In genomic region chr2:36222485-36222884, GRCh38 we compare ENCODE assay signal across 37 cellular contexts.
"Had no signal": no experiment of that assay in that cellular context is flagged by ENCODE, and none has a peak within 500 bp of the region (broad histone marks: within the 10 kb centered on the region; RNA-seq: fewer than 3 reads in every experiment).

No MANE protein-coding gene starts in this region.

- H3K36me3 Mint-ChIP-seq: activated CD4-positive, alpha-beta memory T cell treated with anti-CD3 and anti-CD28 coated beads for 36 hours; activated naive CD4-positive, alpha-beta T cell treated with anti-CD3 and anti-CD28 coated beads, Interleukin-2, amount 50 U/mL, for 72 hours; activated naive CD8-positive, alpha-beta T cell treated with anti-CD3 and anti-CD28 coated beads for 36 hours; brain had no signal

- H3K9me3 Mint-ChIP-seq: activated naive CD4-positive, alpha-beta T cell treated with anti-CD3 and anti-CD28 coated beads, Interleukin-2, amount 50 U/mL, for 72 hours; activated T-helper 1 cell treated with anti-CD3 and anti-CD28 coated beads, Interleukin-12 subunit alpha, Interleukin-12 subunit beta, Interleukin-2, Interleukin-4 antibody, amounts not matched to agents 30 ng/mL and 10 ng/mL and 1 ng/mL, durations not matched to agents 14 hours and 24 hours and 36 hours; activated T-helper 17 cell treated with anti-CD3 and anti-CD28 coated beads, Interleukin-2, amount 50 U/mL, for 72 hours; central memory CD8-positive, alpha-beta T cell had no signal

- H3K36me3 ChIP-seq: ascending aorta, cardiac muscle cell had no signal

- DNase-seq: activated B cell treated with CpG ODN at 0.5 μM for 24 hours; activated CD4-positive, alpha-beta memory T cell treated with anti-CD3 and anti-CD28 coated beads for 36 hours; activated CD4-positive, alpha-beta T cell treated with anti-CD3 and anti-CD28 coated beads for 4 hours; activated CD4-positive, alpha-beta T cell treated with anti-CD3 and anti-CD28 coated beads, Interleukin-2, amount 10 ng/mL, durations not matched to agents 24 days and 14 days; activated CD4-positive, alpha-beta T cell treated with anti-CD3 and anti-CD28 coated beads, Interleukin-2, amount 50 U/mL, for 1 hour; activated CD4-positive, alpha-beta T cell treated with anti-CD3 and anti-CD28 coated beads, Interleukin-2, amount 50 U/mL, for 4 hours; activated CD4-positive, CD25-positive, alpha-beta regulatory T cell treated with anti-CD3 and anti-CD28 coated beads, Interleukin-2, amount 50 U/mL, for 72 hours; activated CD8-positive, alpha-beta memory T cell treated with anti-CD3 and anti-CD28 coated beads, Interleukin-2, amount 50 U/mL, for 4 hours; activated CD8-positive, alpha-beta T cell treated with anti-CD3 and anti-CD28 coated beads for 36 hours; activated effector memory CD4-positive, alpha-beta T cell treated with anti-CD3 and anti-CD28 coated beads, Interleukin-2, amount 50 U/mL, for 16 hours; activated gamma-delta T cell treated with Interleukin-2 at 50 U/mL for 16 hours; activated naive CD4-positive, alpha-beta T cell; activated naive CD4-positive, alpha-beta T cell treated with anti-CD3 and anti-CD28 coated beads for 36 hours; activated naive CD4-positive, alpha-beta T cell treated with anti-CD3 and anti-CD28 coated beads, Interleukin-2, amount 50 U/mL, for 16 hours; activated naive CD8-positive, alpha-beta T cell treated with anti-CD3 and anti-CD28 coated beads for 36 hours; activated T-cell treated with anti-CD3 and anti-CD28 coated beads for 4 hours; activated T-cell treated with anti-CD3 and anti-CD28 coated beads, Interleukin-2, amount 50 U/mL, for 1 hour; activated T-cell treated with anti-CD3 and anti-CD28 coated beads, Interleukin-2, amount 50 U/mL, for 4 hours; activated T-cell treated with anti-CD3 and anti-CD28 coated beads, Interleukin-2, amount 50 U/mL, for 72 hours; amygdala; anterior cingulate cortex; caudate nucleus; cerebellar nuclear complex; T-helper 2 cell; T-helper 9 cell had no signal

- H3K27ac Mint-ChIP-seq: activated B cell treated with CpG ODN at 0.5 μM for 24 hours; activated CD4-positive, alpha-beta memory T cell treated with anti-CD3 and anti-CD28 coated beads for 36 hours; activated CD4-positive, alpha-beta T cell treated with anti-CD3 and anti-CD28 coated beads, Interleukin-2, amount 10 ng/mL, durations not matched to agents 24 days and 14 days; activated CD8-positive, alpha-beta T cell treated with anti-CD3 and anti-CD28 coated beads for 36 hours; activated naive CD4-positive, alpha-beta T cell treated with anti-CD3 and anti-CD28 coated beads for 36 hours; activated naive CD4-positive, alpha-beta T cell treated with anti-CD3 and anti-CD28 coated beads, Interleukin-2, amount 50 U/mL, for 72 hours; activated naive CD8-positive, alpha-beta T cell treated with anti-CD3 and anti-CD28 coated beads for 36 hours; activated T-cell treated with anti-CD3 and anti-CD28 coated beads, Interleukin-2, amount 50 U/mL, for 72 hours; activated T-helper 1 cell treated with anti-CD3 and anti-CD28 coated beads, Interleukin-12 subunit alpha, Interleukin-12 subunit beta, Interleukin-2, Interleukin-4 antibody, amounts not matched to agents 30 ng/mL and 10 ng/mL and 1 ng/mL, durations not matched to agents 14 hours and 24 hours and 36 hours; activated T-helper 17 cell treated with anti-CD3 and anti-CD28 coated beads, Interleukin-2, amount 50 U/mL, for 72 hours; brain; T-helper 1 cell treated with Interleukin-12 subunit alpha and Interleukin-12 subunit beta and Interleukin-4 antibody, amounts not matched to agents 30 μg/mL and 1 μg/mL, for 36 hours; T-helper 2 cell treated with Interferon-gamma antibody and Interleukin-4, amounts not matched to agents 5 μg/mL and 100 μg/mL, for 36 hours had no signal

- H3K4me3 Mint-ChIP-seq: activated B cell treated with CpG ODN at 0.5 μM for 24 hours; activated CD4-positive, alpha-beta memory T cell treated with anti-CD3 and anti-CD28 coated beads for 36 hours; activated CD4-positive, alpha-beta T cell treated with anti-CD3 and anti-CD28 coated beads, Interleukin-2, amount 10 ng/mL, durations not matched to agents 24 days and 14 days; activated CD8-positive, alpha-beta T cell treated with anti-CD3 and anti-CD28 coated beads for 36 hours; activated naive CD4-positive, alpha-beta T cell treated with anti-CD3 and anti-CD28 coated beads for 36 hours; activated naive CD8-positive, alpha-beta T cell treated with anti-CD3 and anti-CD28 coated beads for 36 hours; activated T-cell treated with anti-CD3 and anti-CD28 coated beads, Interleukin-2, amount 50 U/mL, for 4 hours; activated T-cell treated with anti-CD3 and anti-CD28 coated beads, Interleukin-2, amount 50 U/mL, for 72 hours; activated T-helper 1 cell treated with anti-CD3 and anti-CD28 coated beads, Interleukin-12 subunit alpha, Interleukin-12 subunit beta, Interleukin-2, Interleukin-4 antibody, amounts not matched to agents 30 ng/mL and 10 ng/mL and 1 ng/mL, durations not matched to agents 14 hours and 24 hours and 36 hours; activated T-helper 17 cell treated with anti-CD3 and anti-CD28 coated beads, Interleukin-2, amount 50 U/mL, for 72 hours; brain; central memory CD8-positive, alpha-beta T cell; T-helper 1 cell treated with Interleukin-12 subunit alpha and Interleukin-12 subunit beta and Interleukin-4 antibody, amounts not matched to agents 30 μg/mL and 1 μg/mL, for 36 hours; T-helper 2 cell treated with Interferon-gamma antibody and Interleukin-4, amounts not matched to agents 5 μg/mL and 100 μg/mL, for 36 hours had no signal

- H3K27ac ChIP-seq: ascending aorta, cardiac muscle cell, VCaP had no signal

- H3K9me3 ChIP-seq: ascending aorta had no signal

- H3K27me3 ChIP-seq: ascending aorta, cardiac muscle cell had no signal

- H3K4me3 ChIP-seq: ascending aorta, cardiac muscle cell had no signal

- FAIRE-seq: bronchial epithelial cell, TTC549 had no signal

- H3K4me1 Mint-ChIP-seq: activated B cell treated with CpG ODN at 0.5 μM for 24 hours; activated CD4-positive, alpha-beta T cell treated with anti-CD3 and anti-CD28 coated beads, Interleukin-2, amount 10 ng/mL, durations not matched to agents 24 days and 14 days; activated naive CD8-positive, alpha-beta T cell treated with anti-CD3 and anti-CD28 coated beads for 36 hours; activated T-helper 17 cell treated with anti-CD3 and anti-CD28 coated beads, Interleukin-2, amount 50 U/mL, for 72 hours; brain; central memory CD8-positive, alpha-beta T cell had no signal

- H3K27me3 Mint-ChIP-seq: activated B cell treated with CpG ODN at 0.5 μM for 24 hours; activated CD8-positive, alpha-beta T cell treated with anti-CD3 and anti-CD28 coated beads for 36 hours; activated T-helper 17 cell treated with anti-CD3 and anti-CD28 coated beads, Interleukin-2, amount 50 U/mL, for 72 hours; brain; central memory CD8-positive, alpha-beta T cell had no signal

- ATAC-seq: activated CD8-positive, alpha-beta T cell treated with anti-CD3 and anti-CD28 coated beads for 36 hours; activated naive CD4-positive, alpha-beta T cell treated with anti-CD3 and anti-CD28 coated beads, Interleukin-2, amount 50 U/mL, for 72 hours; activated T-cell treated with anti-CD3 and anti-CD28 coated beads, Interleukin-2, amount 50 U/mL, for 4 hours; activated T-cell treated with anti-CD3 and anti-CD28 coated beads, Interleukin-2, amount 50 U/mL, for 72 hours; activated T-helper 17 cell treated with anti-CD3 and anti-CD28 coated beads, Interleukin-2, amount 50 U/mL, for 72 hours had no signal

- H3K4me1 ChIP-seq: ascending aorta had no signal
